In the genomic region with DNA sequence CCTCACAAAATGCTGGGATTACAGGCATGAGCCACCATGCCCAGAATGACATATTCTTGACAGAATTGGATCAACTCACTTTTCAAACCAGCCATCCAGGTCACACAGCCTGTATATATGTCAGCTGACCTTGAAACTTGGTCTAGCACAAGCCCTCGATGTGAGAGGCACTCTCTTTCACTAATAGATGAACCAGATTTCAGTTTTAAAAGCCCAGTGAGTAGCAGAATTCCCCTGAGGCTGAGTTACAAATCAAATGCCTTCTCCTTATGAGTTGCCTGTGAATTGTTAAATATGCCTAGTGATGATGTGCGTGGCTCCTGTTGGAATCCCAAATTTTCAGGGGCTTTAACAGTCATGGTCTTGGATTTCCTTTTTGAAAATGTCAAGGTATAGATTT, we compare ENCODE assay signal across 11 cellular contexts.
DNase-seq lines count a peak whose midpoint lies in the region; ATAC-seq and TF ChIP-seq lines count a peak whose summit lies in the region.
"Had no signal": no experiment of that assay in that cellular context is flagged by ENCODE, and none has a peak within 500 bp of the region (broad histone marks: within the 10 kb centered on the region; RNA-seq: fewer than 3 reads in every experiment).

No MANE protein-coding gene starts in this region.

- H3K36me3 Mint-ChIP-seq in immature natural killer cell (peaks cover 29 to 47% (median 36%) of the 10 kb centered on the region in 3 donors), endodermal cell (ENCODE audit: low read depth) (no peaks in the 10 kb centered on the region)

- WGBS in endodermal cell (ENCODE audit: insufficient coverage in 1 of 2, insufficient read length in 1 of 2), 2 experiments, result 89 to 100% methylated on average over 1 to 2 of the region's 2 CpGs

- H3K27me3 ChIP-seq in endodermal cell (ENCODE audit: control insufficient read depth, insufficient read depth, low read length, poor library complexity, severe bottlenecking) (no peaks in the 10 kb centered on the region), foreskin keratinocyte (no peaks in the 10 kb centered on the region)

- H3K4me3 ChIP-seq in endodermal cell (ENCODE audit: low read length), result no peak overlapping the region

- H3K27ac ChIP-seq in endodermal cell (ENCODE audit: low read depth, low read length) (no peak overlapping the region), foreskin keratinocyte (no peak overlapping the region)

- no peaks in the 10 kb centered on the region for H3K36me3 ChIP-seq in endodermal cell (ENCODE audit: control insufficient read depth, insufficient read depth, low read length)

- DNase-seq in immature natural killer cell (peak in 1 of 3 donors; percentile 30), endodermal cell (no peak), HK-2 (ENCODE audit: unreplicated experiment) (no peak), foreskin keratinocyte (no peak), D341Med (ENCODE audit: low spot score) (no peak)
- DNase-seq: Caco-2; stimulated activated CD4-positive, alpha-beta T cell treated with anti-CD3 and anti-CD28 coated beads, Interleukin-4, amount 100 ng/mL, for 24 hours; T-helper 1 cell had no signal

- ATAC-seq in GM18868 (IDR thresholded peaks at IDR 0.05; ENCODE audit: unreplicated experiment), result peak; percentile 34
- peak; percentile 40 for ATAC-seq in GM19467 (IDR thresholded peaks at IDR 0.05; ENCODE audit: unreplicated experiment)
- peak; percentile 34 for ATAC-seq in HG03196 (IDR thresholded peaks at IDR 0.05; ENCODE audit: unreplicated experiment)
- ATAC-seq in foreskin keratinocyte, result no peak

- H3K27ac Mint-ChIP-seq in immature natural killer cell (peak overlapping the region; percentile 95 to 100 (median 98)), endodermal cell (no peak overlapping the region)

- H3K9me3 ChIP-seq in endodermal cell (ENCODE audit: control insufficient read depth, low read length), result no peaks in the 10 kb centered on the region
- H3K9me3 ChIP-seq: Caco-2 had no signal

- H3K4me1 Mint-ChIP-seq in immature natural killer cell (peaks cover 89 to 98% of the 10 kb centered on the region in 2 donors), endodermal cell (peaks cover 25% of the 10 kb centered on the region)

- H3K9ac ChIP-seq in endodermal cell (ENCODE audit: extremely low read depth, low read length, poor library complexity, severe bottlenecking), result no peak overlapping the region

- H3K4me3 Mint-ChIP-seq in immature natural killer cell (peak overlapping the region; percentile 73 to 83 (median 76)), endodermal cell (no peak overlapping the region)

- H3K4me1 ChIP-seq in endodermal cell (ENCODE audit: control insufficient read depth, insufficient read depth, low read length) (no peaks in the 10 kb centered on the region), foreskin keratinocyte (no peaks in the 10 kb centered on the region)
- H3K4me1 ChIP-seq: Caco-2 had no signal

- H3K9me3 Mint-ChIP-seq in immature natural killer cell (no peaks in the 10 kb centered on the region), endodermal cell (no peaks in the 10 kb centered on the region)

- TF ChIP-seq CTCF in endodermal cell (conservative IDR thresholded peaks at IDR 0.05), result no peak
- TF ChIP-seq CTCF in foreskin keratinocyte (conservative IDR thresholded peaks at IDR 0.05), result no peak

- H3K27me3 Mint-ChIP-seq in immature natural killer cell (ENCODE audit: low read depth in 3 of 3) (peaks cover 49 to 88% (median 68%) of the 10 kb centered on the region in 3 donors), endodermal cell (ENCODE audit: insufficient read depth) (peaks cover 5% of the 10 kb centered on the region)
